Comparison of ENCODE assay signal across 21 cellular contexts in genomic region chr3:44568561-44568960, GRCh38. TPM values are rescaled to one million over a fixed set of nuclear protein-coding genes. Genes with fewer than 3 reads are reported as not detected.
A peak's percentile ranks its signal among the peaks of the same experiment; 100 is the strongest.
DNase-seq lines count a peak whose midpoint lies in the region; ATAC-seq, FAIRE-seq and TF ChIP-seq lines count a peak whose summit lies in the region.
"Had no signal": no experiment of that assay in that cellular context is flagged by ENCODE, and none has a peak within 500 bp of the region (broad histone marks: within the 10 kb centered on the region; RNA-seq: fewer than 3 reads in every experiment).

No MANE protein-coding gene starts in this region.

- H3K9me3 ChIP-seq in astrocyte (ENCODE audit: insufficient read depth, low read depth, low read length): peaks cover 35% of the 10 kb centered on the region
- H3K9me3 ChIP-seq in fibroblast of lung (ENCODE audit: control insufficient read depth, insufficient read depth, low read depth, low read length): no peaks in the 10 kb centered on the region
- H3K9me3 ChIP-seq in mesenchymal stem cell (ENCODE audit: control insufficient read depth, low read length): peaks cover 77% of the 10 kb centered on the region
- H3K9me3 ChIP-seq: HAP-1 had no signal

- no peak overlapping the region for H3K9ac ChIP-seq in astrocyte (ENCODE audit: low read length)
- no peak overlapping the region for H3K9ac ChIP-seq in fibroblast of lung (ENCODE audit: insufficient read depth, low read length)
- no peak overlapping the region for H3K9ac ChIP-seq in mesenchymal stem cell (ENCODE audit: low read length)

- H2BK12ac ChIP-seq in mesenchymal stem cell (ENCODE audit: low read length in 2 of 2): no peak overlapping the region

- no peak overlapping the region for H2BK15ac ChIP-seq in mesenchymal stem cell (ENCODE audit: low read depth, poor library complexity, severe bottlenecking)

- H3K18ac ChIP-seq in mesenchymal stem cell (ENCODE audit: low read depth in 1 of 2, low read length in 2 of 2): no peak overlapping the region

- H3K9me3 Mint-ChIP-seq in astrocyte (ENCODE audit: unreplicated experiment): peaks cover 44% of the 10 kb centered on the region
- peaks cover 53% of the 10 kb centered on the region for H3K9me3 Mint-ChIP-seq in activated CD4-positive, alpha-beta memory T cell treated with anti-CD3 and anti-CD28 coated beads, Interleukin-2, amount 10 ng/mL, durations not matched to agents 7 days and 5 days

- H3K4me1 ChIP-seq in astrocyte (ENCODE audit: insufficient read depth, low read length): no peaks in the 10 kb centered on the region
- H3K4me1 ChIP-seq in fibroblast of lung (ENCODE audit: control insufficient read depth, extremely low read depth, insufficient read depth, low read length): no peaks in the 10 kb centered on the region
- H3K4me1 ChIP-seq in mesenchymal stem cell (ENCODE audit: control insufficient read depth, insufficient read depth, low read depth, low read length): peaks cover 3% of the 10 kb centered on the region
- H3K4me1 ChIP-seq: HAP-1 had no signal

- H3K27me3 ChIP-seq in astrocyte (ENCODE audit: insufficient read depth, low read length): no peaks in the 10 kb centered on the region
- H3K27me3 ChIP-seq in fibroblast of lung (ENCODE audit: control insufficient read depth, insufficient read depth, low read length): no peaks in the 10 kb centered on the region
- no peaks in the 10 kb centered on the region for H3K27me3 ChIP-seq in mesenchymal stem cell (ENCODE audit: control insufficient read depth in 1 of 2, insufficient read depth in 1 of 2, low read length in 2 of 2)

- peak; percentile 23 for DNase-seq in HCEC 1CT
- DNase-seq in astrocyte (ENCODE audit: low read depth): peak; percentile 78
- DNase-seq in fibroblast of lung (ENCODE audit: low read depth in 2 of 2): peak; percentile 17 to 83
- peak; percentile 66 for DNase-seq in mesenchymal stem cell
- no peak for DNase-seq in LoVo (ENCODE audit: low spot score)
- no peak for DNase-seq in activated CD4-positive, alpha-beta memory T cell treated with anti-CD3 and anti-CD28 coated beads, Interleukin-2, amount 10 ng/mL, durations not matched to agents 7 days and 5 days
- DNase-seq: ACHN; CD4-positive, alpha-beta T cell; NCI-H1048; NCI-H146; NCI-H2081; NCI-H510A; NCI-H774 had no signal

- no peak overlapping the region for H4K8ac ChIP-seq in mesenchymal stem cell (ENCODE audit: low read length)

- H3K27ac Mint-ChIP-seq in astrocyte (ENCODE audit: unreplicated experiment): peak overlapping the region; percentile 81
- no peak overlapping the region for H3K27ac Mint-ChIP-seq in activated CD4-positive, alpha-beta memory T cell treated with anti-CD3 and anti-CD28 coated beads, Interleukin-2, amount 10 ng/mL, durations not matched to agents 7 days and 5 days
- H3K27ac Mint-ChIP-seq: B cell; CD4-positive, alpha-beta T cell had no signal

- FAIRE-seq in astrocyte (lab: Jason Lieb, UNC): no peak
- FAIRE-seq: K562 had no signal

- H4K91ac ChIP-seq in mesenchymal stem cell (ENCODE audit: low read length): no peak overlapping the region

- POLR2A ChIA-PET in activated CD4-positive, alpha-beta memory T cell treated with anti-CD3 and anti-CD28 coated beads, Interleukin-2, amount 10 ng/mL, durations not matched to agents 7 days and 5 days (lab: Charles Lee): no interaction called here

- no peak overlapping the region for H2BK120ac ChIP-seq in mesenchymal stem cell (ENCODE audit: low read depth, low read length)

- H3K4me2 ChIP-seq in astrocyte (ENCODE audit: low read length) (no peak overlapping the region), fibroblast of lung (ENCODE audit: extremely low read depth, insufficient read depth, low read length) (no peak overlapping the region), mesenchymal stem cell (ENCODE audit: low read length, poor library complexity, severe bottlenecking) (no peak overlapping the region)

- H2BK5ac ChIP-seq in mesenchymal stem cell (ENCODE audit: low read depth, low read length, poor library complexity, severe bottlenecking): no peak overlapping the region

- WGBS in mesenchymal stem cell: 100% methylated on average over 1 of the region's 1 CpG

- H3K4me3 ChIP-seq in astrocyte (ENCODE audit: insufficient read depth, low read depth, low read length) (no peak overlapping the region), fibroblast of lung (replicated peaks in 1 of 4; ENCODE audit: control extremely low read depth in 1 of 4, insufficient read depth in 1 of 4, low read depth in 3 of 4, low read length in 4 of 4) (no peak overlapping the region), mesenchymal stem cell (ENCODE audit: insufficient read depth in 1 of 2, low read depth in 1 of 2, low read length in 2 of 2) (no peak overlapping the region)
- H3K4me3 ChIP-seq: HAP-1, K562, SK-N-MC had no signal

- no peak overlapping the region for H3K23ac ChIP-seq in mesenchymal stem cell (ENCODE audit: low read length in 2 of 2)

- H3K27me3 Mint-ChIP-seq in astrocyte (ENCODE audit: low read depth, unreplicated experiment): no peaks in the 10 kb centered on the region
- no peaks in the 10 kb centered on the region for H3K27me3 Mint-ChIP-seq in activated CD4-positive, alpha-beta memory T cell treated with anti-CD3 and anti-CD28 coated beads, Interleukin-2, amount 10 ng/mL, durations not matched to agents 7 days and 5 days
- H3K27me3 Mint-ChIP-seq: B cell; CD4-positive, alpha-beta T cell had no signal

- ATAC-seq in esophagus mucosa: no peak
- no peak for ATAC-seq in GM21423 (IDR thresholded peaks at IDR 0.05; ENCODE audit: unreplicated experiment)
- ATAC-seq: K562 had no signal

- H3K4me1 Mint-ChIP-seq in astrocyte (ENCODE audit: low read depth, unreplicated experiment): peaks cover 16% of the 10 kb centered on the region
- H3K4me1 Mint-ChIP-seq in activated CD4-positive, alpha-beta memory T cell treated with anti-CD3 and anti-CD28 coated beads, Interleukin-2, amount 10 ng/mL, durations not matched to agents 7 days and 5 days: no peaks in the 10 kb centered on the region
- H3K4me1 Mint-ChIP-seq: B cell had no signal

- H3K79me2 ChIP-seq in astrocyte (ENCODE audit: insufficient read depth, low read length) (no peaks in the 10 kb centered on the region), fibroblast of lung (ENCODE audit: control insufficient read depth, insufficient read depth, low read length) (no peaks in the 10 kb centered on the region)

- no peak overlapping the region for H3K4me3 Mint-ChIP-seq in astrocyte (ENCODE audit: unreplicated experiment)
- no peak overlapping the region for H3K4me3 Mint-ChIP-seq in activated CD4-positive, alpha-beta memory T cell treated with anti-CD3 and anti-CD28 coated beads, Interleukin-2, amount 10 ng/mL, durations not matched to agents 7 days and 5 days
- H3K4me3 Mint-ChIP-seq: B cell; CD4-positive, alpha-beta T cell had no signal

- H3K36me3 Mint-ChIP-seq in astrocyte (ENCODE audit: low read depth, unreplicated experiment): peaks cover 70% of the 10 kb centered on the region
- peaks cover 18% of the 10 kb centered on the region for H3K36me3 Mint-ChIP-seq in activated CD4-positive, alpha-beta memory T cell treated with anti-CD3 and anti-CD28 coated beads, Interleukin-2, amount 10 ng/mL, durations not matched to agents 7 days and 5 days (ENCODE audit: low read depth)

- H3K79me1 ChIP-seq in mesenchymal stem cell (replicated peaks; ENCODE audit: low read length, poor library complexity, severe bottlenecking): peaks cover 17% of the 10 kb centered on the region

- H3K27ac ChIP-seq in astrocyte (ENCODE audit: low read depth, low read length) (no peak overlapping the region), fibroblast of lung (ENCODE audit: insufficient read depth, low read length) (no peak overlapping the region), mesenchymal stem cell (ENCODE audit: low read length, poor library complexity, severe bottlenecking) (no peak overlapping the region)
- H3K27ac ChIP-seq: HL-60, SK-N-MC had no signal

- H3K14ac ChIP-seq in mesenchymal stem cell (ENCODE audit: low read length in 2 of 2): no peak overlapping the region

- H2AFZ ChIP-seq in astrocyte (ENCODE audit: low read depth, low read length) (no peak overlapping the region), fibroblast of lung (ENCODE audit: low read length) (no peak overlapping the region), mesenchymal stem cell (ENCODE audit: low read depth, low read length) (no peak overlapping the region)

- no peak for TF ChIP-seq CTCF in astrocyte (IDR thresholded peaks at IDR 0.05; ENCODE audit: insufficient read depth, low read depth, low read length)
- TF ChIP-seq CTCF in fibroblast of lung (conservative IDR thresholded peaks at IDR 0.05 in 1 of 2, IDR thresholded peaks at IDR 0.05 in 1 of 2; ENCODE audit: low read depth in 1 of 2, low read length in 2 of 2): no peak

- CTCF ChIA-PET in activated CD4-positive, alpha-beta memory T cell treated with anti-CD3 and anti-CD28 coated beads, Interleukin-2, amount 10 ng/mL, durations not matched to agents 7 days and 5 days (lab: Charles Lee): no interaction called here

- H3K36me3 ChIP-seq in astrocyte (ENCODE audit: insufficient read depth, low read length): peaks cover 34% of the 10 kb centered on the region
- H3K36me3 ChIP-seq in fibroblast of lung (ENCODE audit: control insufficient read depth, insufficient read depth, low read length): no peaks in the 10 kb centered on the region
- H3K36me3 ChIP-seq in mesenchymal stem cell (ENCODE audit: control insufficient read depth in 1 of 2, insufficient read depth in 2 of 2, low read depth in 1 of 2, low read length in 2 of 2): peaks cover 34 to 76% of the 10 kb centered on the region in 2 experiments
- H3K36me3 ChIP-seq: HAP-1 had no signal

- H2AK5ac ChIP-seq in mesenchymal stem cell (ENCODE audit: low read length, severe bottlenecking): no peak overlapping the region

- no peak overlapping the region for H3K4ac ChIP-seq in mesenchymal stem cell (ENCODE audit: low read depth in 1 of 2, low read length in 2 of 2)

- H4K20me1 ChIP-seq in astrocyte (ENCODE audit: insufficient read depth, low read length) (no peaks in the 10 kb centered on the region), fibroblast of lung (ENCODE audit: control insufficient read depth, extremely low read depth, insufficient read depth, low read length) (no peaks in the 10 kb centered on the region)

RNA-seq across cellular contexts. Expression of gene ZKSCAN7, which starts 13.6 kb away (rescaled TPM):
- 4.8 and 5.7 TPM in 2 replicates for total RNA-seq in astrocyte
- total RNA-seq in fibroblast of lung: 8.5 and 13.2 TPM in 2 replicates
- 2.2 and 3.0 TPM in 2 replicates for polyA plus RNA-seq in fibroblast of lung
- polyA plus RNA-seq in fibroblast of lung (2012): 1.6 and 2.0 TPM in 2 replicates
- 1.7 and 3.1 TPM in 2 replicates for polyA minus RNA-seq in fibroblast of lung (ENCODE audit: low replicate concordance)
- 3.7 TPM for polyA plus RNA-seq in mesenchymal stem cell (2013, experiment 1 of 2)
- 3.1 TPM for polyA plus RNA-seq in mesenchymal stem cell (2013, experiment 2 of 2)
- 0.76 TPM for total RNA-seq in esophagus mucosa
- total RNA-seq in activated CD4-positive, alpha-beta memory T cell treated with anti-CD3 and anti-CD28 coated beads, Interleukin-2, amount 10 ng/mL, durations not matched to agents 7 days and 5 days: under 1 TPM; 0.60 to 0.98 TPM
- total RNA-seq: K562, MCF 10A had no signal
- polyA plus RNA-seq: K562 had no signal

RNA-seq across cellular contexts. Expression of gene ZNF660, which starts 16.2 kb away (rescaled TPM):
- total RNA-seq in astrocyte: 5.5 and 6.7 TPM in 2 replicates
- total RNA-seq in fibroblast of lung: 3.3 and 4.0 TPM in 2 replicates
- polyA plus RNA-seq in fibroblast of lung: 0.44 and 0.92 TPM in 2 replicates
- 0.37 and 0.42 TPM in 2 replicates for polyA plus RNA-seq in fibroblast of lung (2012)
- not detected in 2 replicates for polyA minus RNA-seq in fibroblast of lung (ENCODE audit: low replicate concordance)
- polyA plus RNA-seq in mesenchymal stem cell (2013, experiment 1 of 2): 1.6 TPM
- 1.5 TPM for polyA plus RNA-seq in mesenchymal stem cell (2013, experiment 2 of 2)
- total RNA-seq in esophagus mucosa: 0.16 TPM
- not detected for total RNA-seq in activated CD4-positive, alpha-beta memory T cell treated with anti-CD3 and anti-CD28 coated beads, Interleukin-2, amount 10 ng/mL, durations not matched to agents 7 days and 5 days
- total RNA-seq: MCF 10A had no signal

RNA-seq across cellular contexts. Expression of gene ZNF197, which starts 56.3 kb away (rescaled TPM):
- 20.4 and 23.6 TPM in 2 replicates for total RNA-seq in astrocyte
- total RNA-seq in fibroblast of lung: 20.3 and 20.8 TPM in 2 replicates
- 8.1 and 9.3 TPM in 2 replicates for polyA plus RNA-seq in fibroblast of lung
- polyA plus RNA-seq in fibroblast of lung (2012): 9.6 and 10.2 TPM in 2 replicates
- polyA minus RNA-seq in fibroblast of lung (ENCODE audit: low replicate concordance): 9.3 and 15.3 TPM in 2 replicates
- polyA plus RNA-seq in mesenchymal stem cell (2013, experiment 1 of 2): 13.9 TPM
- polyA plus RNA-seq in mesenchymal stem cell (2013, experiment 2 of 2): 13.7 TPM
- 7.0 TPM for total RNA-seq in esophagus mucosa
- total RNA-seq in activated CD4-positive, alpha-beta memory T cell treated with anti-CD3 and anti-CD28 coated beads, Interleukin-2, amount 10 ng/mL, durations not matched to agents 7 days and 5 days: 10 to 100 TPM; 13.4 to 14.0 TPM

Comparison
In these comparisons a context has a peak if more than half of its experiments do, and no peak if none do; other contexts are left out.
1. DNase-seq: peak in HCEC 1CT (single experiment), astrocyte (single experiment), fibroblast of lung (2 of 2) and mesenchymal stem cell (single experiment); none in LoVo (single experiment) and activated CD4-positive, alpha-beta memory T cell treated with anti-CD3 and anti-CD28 coated beads, Interleukin-2, amount 10 ng/mL, durations not matched to agents 7 days and 5 days (single experiment).